Comparison of ENCODE assay signal across 9 cellular contexts in the genomic region with DNA sequence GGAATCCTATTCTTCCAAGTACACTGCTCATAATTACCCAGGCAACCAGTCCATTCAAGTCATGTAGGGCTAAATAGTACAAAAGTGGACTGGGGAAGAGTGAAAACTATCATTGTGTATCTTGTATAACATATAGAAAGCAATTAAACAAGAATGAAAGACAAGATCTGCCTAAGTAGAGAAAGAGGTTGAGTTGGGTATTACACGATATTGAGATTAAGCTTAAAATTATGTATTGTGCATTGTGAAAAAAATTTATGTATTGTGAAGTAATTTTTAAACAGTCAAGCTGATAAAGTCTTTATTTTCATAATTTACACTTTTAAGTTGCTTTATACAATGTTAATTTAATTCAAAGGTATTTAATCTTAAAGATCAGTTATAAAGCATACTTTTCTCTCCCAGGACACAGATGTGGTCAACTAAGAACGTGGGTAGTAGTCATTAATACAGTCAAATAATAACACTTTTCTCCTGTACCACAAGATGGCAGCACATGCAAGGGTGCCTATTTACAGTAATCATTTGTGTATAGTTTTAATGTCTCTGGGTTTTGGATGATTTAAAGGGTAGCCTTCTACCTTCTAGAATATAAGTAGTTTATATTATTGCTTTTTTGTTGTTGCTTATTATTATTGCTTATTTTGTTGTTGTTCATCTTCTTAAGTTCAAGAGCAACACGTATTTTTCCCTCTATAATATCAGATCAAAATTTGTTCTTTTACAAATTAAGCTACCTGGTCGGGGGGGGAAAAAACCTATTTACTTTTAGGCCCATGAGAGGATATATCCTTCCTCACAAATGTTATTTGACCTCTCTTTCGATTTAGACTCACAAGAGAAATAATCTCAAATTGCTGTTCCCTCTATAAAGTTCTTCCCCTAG. TPM values are rescaled to one million over a fixed set of nuclear protein-coding genes. Genes with fewer than 3 reads are reported as not detected.
A peak's percentile ranks its signal among the peaks of the same experiment; 100 is the strongest.
DNase-seq lines count a peak whose midpoint lies in the region; ATAC-seq and TF ChIP-seq lines count a peak whose summit lies in the region.
"Had no signal": no experiment of that assay in that cellular context is flagged by ENCODE, and none has a peak within 500 bp of the region (broad histone marks: within the 10 kb centered on the region; RNA-seq: fewer than 3 reads in every experiment).

No MANE protein-coding gene starts in this region.

- no peak overlapping the region for H3K56ac ChIP-seq in mesendoderm (ENCODE audit: low read length)

- no peak overlapping the region for H3K23ac ChIP-seq in mesendoderm (ENCODE audit: low read length)

- DNase-seq in AG09319 (ENCODE audit: extremely low read depth, low read depth), result peak; percentile 29
- peak; percentile 20 for DNase-seq in MG63
- DNase-seq in T-helper 1 cell, result peak in 3 of 5 donors; percentile 5 to 25 (median 21)
- DNase-seq in endodermal cell, result peak; percentile 70
- DNase-seq in mesendoderm, result peak; percentile 54
- peak; percentile 18 to 28 for DNase-seq in uterus

- H3K27ac Mint-ChIP-seq in endodermal cell, result no peak overlapping the region
- H3K27ac Mint-ChIP-seq: T-helper 1 cell treated with Interleukin-12 subunit alpha and Interleukin-12 subunit beta and Interleukin-4 antibody, amounts not matched to agents 30 μg/mL and 1 μg/mL, for 36 hours had no signal

- peak; percentile 90 for ATAC-seq in HG02571 (IDR thresholded peaks at IDR 0.05; ENCODE audit: unreplicated experiment)

- H2BK5ac ChIP-seq in mesendoderm (ENCODE audit: low read length), result no peak overlapping the region

- TF ChIP-seq CTCF in AG09319 (IDR thresholded peaks at IDR 0.05; ENCODE audit: low read depth, low read length) (peak; percentile 70), GM12874 (IDR thresholded peaks at IDR 0.05; ENCODE audit: insufficient read depth, low read depth, low read length) (peak; percentile 56), endodermal cell (conservative IDR thresholded peaks at IDR 0.05) (peak; percentile 88), uterus (IDR thresholded peaks at IDR 0.05) (peak; percentile 63 to 81 (median 72))

- H3K4me1 Mint-ChIP-seq in endodermal cell, result no peaks in the 10 kb centered on the region

- no peak overlapping the region for H2AK5ac ChIP-seq in mesendoderm (ENCODE audit: low read length)

- TF ChIP-seq POLR2A in uterus (IDR thresholded peaks at IDR 0.05), result no peak

- no peak overlapping the region for H2BK15ac ChIP-seq in mesendoderm (replicated peaks; ENCODE audit: low read depth)

- H3K79me1 ChIP-seq in mesendoderm (ENCODE audit: low read length), result no peaks in the 10 kb centered on the region

- H3K27me3 ChIP-seq in MG63 (no peaks in the 10 kb centered on the region), endodermal cell (ENCODE audit: control insufficient read depth, insufficient read depth, low read length, poor library complexity, severe bottlenecking) (no peaks in the 10 kb centered on the region), mesendoderm (ENCODE audit: insufficient read depth, low read length, poor library complexity) (no peaks in the 10 kb centered on the region), uterus (no peaks in the 10 kb centered on the region)

- no peaks in the 10 kb centered on the region for H3K4me1 ChIP-seq in endodermal cell (ENCODE audit: control insufficient read depth, insufficient read depth, low read length)
- H3K4me1 ChIP-seq in mesendoderm (ENCODE audit: control insufficient read depth, low read depth, low read length), result no peaks in the 10 kb centered on the region
- H3K4me1 ChIP-seq in uterus, result no peaks in the 10 kb centered on the region

- no peaks in the 10 kb centered on the region for H3K79me2 ChIP-seq in mesendoderm (ENCODE audit: control insufficient read depth, insufficient read depth, low read length)

- H3K4ac ChIP-seq in mesendoderm (ENCODE audit: low read depth, low read length), result no peak overlapping the region

- H2BK120ac ChIP-seq in mesendoderm (ENCODE audit: low read depth, low read length), result no peak overlapping the region

- no peak overlapping the region for H3K4me3 ChIP-seq in MG63
- no peak overlapping the region for H3K4me3 ChIP-seq in endodermal cell (ENCODE audit: low read length)
- H3K4me3 ChIP-seq in mesendoderm (ENCODE audit: low read length), result no peak overlapping the region
- no peak overlapping the region for H3K4me3 ChIP-seq in uterus

- intact Hi-C loops in uterus (cut with DNase I; ENCODE audit: low total_unique reads), result no loop called here

- H3K27me3 Mint-ChIP-seq in endodermal cell (ENCODE audit: insufficient read depth), result no peaks in the 10 kb centered on the region

- WGBS in endodermal cell (ENCODE audit: insufficient coverage in 1 of 2, insufficient read length in 1 of 2), 2 experiments, result 53 to 65% methylated on average over 3 to 5 of the region's 5 CpGs
- no CpG with 5 or more reads among the region's 5 CpGs for WGBS in mesendoderm (ENCODE audit: extremely low coverage, insufficient coverage, low lambda C conversion rate)

- H3K9ac ChIP-seq in endodermal cell (ENCODE audit: extremely low read depth, low read length, poor library complexity, severe bottlenecking) (no peak overlapping the region), mesendoderm (ENCODE audit: low read length) (no peak overlapping the region)

- no peak overlapping the region for H3K18ac ChIP-seq in mesendoderm (ENCODE audit: low read length)

- no peak overlapping the region for H3K4me3 Mint-ChIP-seq in endodermal cell
- H3K4me3 Mint-ChIP-seq: T-helper 1 cell treated with Interleukin-12 subunit alpha and Interleukin-12 subunit beta and Interleukin-4 antibody, amounts not matched to agents 30 μg/mL and 1 μg/mL, for 36 hours had no signal

- no peaks in the 10 kb centered on the region for H3K9me3 Mint-ChIP-seq in endodermal cell
- H3K9me3 Mint-ChIP-seq: T-helper 1 cell treated with Interleukin-12 subunit alpha and Interleukin-12 subunit beta and Interleukin-4 antibody, amounts not matched to agents 30 μg/mL and 1 μg/mL, for 36 hours had no signal

- H3K9me3 ChIP-seq in MG63 (no peaks in the 10 kb centered on the region), endodermal cell (ENCODE audit: control insufficient read depth, low read length) (no peaks in the 10 kb centered on the region), uterus (no peaks in the 10 kb centered on the region)

- H3K36me3 ChIP-seq in MG63, result no peaks in the 10 kb centered on the region
- H3K36me3 ChIP-seq in endodermal cell (ENCODE audit: control insufficient read depth, insufficient read depth, low read length), result no peaks in the 10 kb centered on the region
- H3K36me3 ChIP-seq in mesendoderm (ENCODE audit: control insufficient read depth, insufficient read depth, low read length), result no peaks in the 10 kb centered on the region
- H3K36me3 ChIP-seq in uterus, result no peaks in the 10 kb centered on the region

- no peak overlapping the region for H4K5ac ChIP-seq in mesendoderm (ENCODE audit: low read length)

- H3K27ac ChIP-seq in endodermal cell (ENCODE audit: low read depth, low read length) (no peak overlapping the region), mesendoderm (ENCODE audit: low read depth, low read length) (no peak overlapping the region), uterus (no peak overlapping the region)

- H4K8ac ChIP-seq in mesendoderm (ENCODE audit: low read depth, low read length), result no peak overlapping the region

- H3K4me2 ChIP-seq in mesendoderm (ENCODE audit: low read length), result no peak overlapping the region

- no peaks in the 10 kb centered on the region for H3K36me3 Mint-ChIP-seq in endodermal cell (ENCODE audit: low read depth)

RNA-seq across cellular contexts. Expression of gene SLC27A6, which starts 59.8 kb away (rescaled TPM):
- 0.10 TPM in 1 of 2 replicates, not detected in the other for total RNA-seq in MG63 (2014; rRNA removed; shearing (Covaris generic); ENCODE audit: low replicate concordance)
- 1 to 10 TPM; 3.3 to 7.2 TPM for total RNA-seq in endodermal cell
- 0.28 TPM for polyA plus RNA-seq in endodermal cell (2013, experiment 1 of 2)
- 0.46 TPM for polyA plus RNA-seq in endodermal cell (2013, experiment 2 of 2)
- polyA plus RNA-seq in mesendoderm (2013, experiment 1 of 2), result 1.7 TPM
- 1.9 TPM for polyA plus RNA-seq in mesendoderm (2013, experiment 2 of 2)
- 10 to 100 TPM in 1 of 4 donors, 1 to 10 TPM in 2, not detected in 1; 2.1 to 16.8 (median 3.1) TPM for total RNA-seq in uterus

Comparison
In these comparisons a context has a peak if more than half of its experiments do, and no peak if none do; other contexts are left out.
1. DNase-seq: peak in every context shown above with its lines; median percentile 70 in endodermal cell; 54 in mesendoderm; 29 in AG09319; 23 in uterus; 21 in T-helper 1 cell; 20 in MG63.